In genomic region chr4:102730968-102731533, GRCh38 we compare ENCODE assay signal across 14 cellular contexts. TPM values are rescaled to one million over a fixed set of nuclear protein-coding genes. Genes with fewer than 3 reads are reported as not detected.
DNase-seq lines count a peak whose midpoint lies in the region; ATAC-seq and TF ChIP-seq lines count a peak whose summit lies in the region.
"Had no signal": no experiment of that assay in that cellular context is flagged by ENCODE, and none has a peak within 500 bp of the region (broad histone marks: within the 10 kb centered on the region; RNA-seq: fewer than 3 reads in every experiment).

No MANE protein-coding gene starts in this region.

- no TSS peak for BruUV-seq in PC-3 (replicated peaks; lab: Mats Ljungman, UMichigan)
- no TSS peak for BruUV-seq in mammary epithelial cell (replicated peaks; lab: Mats Ljungman, UMichigan)

- POLR2A ChIA-PET in PC-3 (lab: Charles Lee; ENCODE audit: unreplicated experiment), result no interaction called here

- intact Hi-C loops in activated CD4-positive, alpha-beta T cell treated with anti-CD3 and anti-CD28 coated beads, Interleukin-2, amount 10 ng/mL, durations not matched to agents 24 days and 14 days (cut with micrococcal nuclease), result no loop called here
- intact Hi-C loops in PC-3 (cut with micrococcal nuclease) (loop anchor here (10.0 kb wide), 1 partner anchor 46 kb away; no protein-coding TSS in a partner anchor), mammary epithelial cell (cut with micrococcal nuclease) (no loop called here)

- peaks cover 12% of the 10 kb centered on the region for H3K4me1 Mint-ChIP-seq in activated CD4-positive, alpha-beta T cell treated with anti-CD3 and anti-CD28 coated beads, Interleukin-2, amount 10 ng/mL, durations not matched to agents 24 days and 14 days
- peaks cover 11% of the 10 kb centered on the region for H3K4me1 Mint-ChIP-seq in type B pancreatic cell (ENCODE audit: unreplicated experiment)

- peaks cover 29% of the 10 kb centered on the region for H3K36me3 Mint-ChIP-seq in activated CD4-positive, alpha-beta T cell treated with anti-CD3 and anti-CD28 coated beads, Interleukin-2, amount 10 ng/mL, durations not matched to agents 24 days and 14 days (ENCODE audit: low read depth)
- H3K36me3 Mint-ChIP-seq in type B pancreatic cell, result peaks cover 14% of the 10 kb centered on the region

- H3K4me2 ChIP-seq in PC-3 (ENCODE audit: low read length), result no peak overlapping the region
- H3K4me2 ChIP-seq in mammary epithelial cell (ENCODE audit: insufficient read depth, low read depth, low read length), result no peak overlapping the region

- H3K4me3 ChIP-seq in PC-3 (ENCODE audit: low read length), result no peak overlapping the region
- no peak overlapping the region for H3K4me3 ChIP-seq in fibroblast of villous mesenchyme (ENCODE audit: low read depth, low read length)
- no peak overlapping the region for H3K4me3 ChIP-seq in mammary epithelial cell (replicated peaks in 1 of 3; ENCODE audit: insufficient read depth in 1 of 3, low read depth in 2 of 3, low read length in 3 of 3)
- H3K4me3 ChIP-seq: lower lobe of right lung had no signal

- H3K9me3 ChIP-seq in PC-3 (ENCODE audit: low read length) (no peaks in the 10 kb centered on the region), mammary epithelial cell (replicated peaks; ENCODE audit: insufficient read depth, low read length) (no peaks in the 10 kb centered on the region)
- H3K9me3 ChIP-seq: lower lobe of right lung had no signal

- peaks cover 9% of the 10 kb centered on the region; the same call in 1 of the 2 replicates for H3K36me3 ChIP-seq in PC-3 (ENCODE audit: low read depth, low read length)
- no peaks in the 10 kb centered on the region for H3K36me3 ChIP-seq in mammary epithelial cell (ENCODE audit: insufficient read depth, low read length)

- dilution Hi-C loops in mammary epithelial cell (cut with HindIII; ENCODE audit: low sequenced_read_pairs), result no loop called here

- no peak for ATAC-seq in PC-3
- ATAC-seq: lower lobe of right lung had no signal

- DNase-seq in activated CD4-positive, alpha-beta T cell treated with anti-CD3 and anti-CD28 coated beads, Interleukin-2, amount 10 ng/mL, durations not matched to agents 24 days and 14 days, result peak; percentile 40
- no peak for DNase-seq in activated CD4-positive, alpha-beta T cell treated with anti-CD3 and anti-CD28 coated beads, Interleukin-2, amount 50 U/mL, for 1 hour
- DNase-seq in PC-3 (no peak), fibroblast of villous mesenchyme (ENCODE audit: low read depth) (no peak), type B pancreatic cell (ENCODE audit: extremely low spot score, unreplicated experiment) (no peak), mammary epithelial cell (no peak), occipital lobe (lab: John Stamatoyannopoulos, UW) (no peak), NCI-H526 treated with DMSO at 0.1 percent for 48 hours (lab: John Stamatoyannopoulos, UW) (no peak)
- DNase-seq: lower lobe of right lung; NCI-H446 treated with DMSO at 0.1 percent for 48 hours; nucleus accumbens; SIG-M5; stimulated activated CD8-positive, alpha-beta memory T cell treated with anti-CD3 and anti-CD28 coated beads, Interleukin-4, amount 100 ng/mL, for 48 hours had no signal

- no peak overlapping the region for H3K27ac ChIP-seq in PC-3 (ENCODE audit: low read length)
- no peak overlapping the region for H3K27ac ChIP-seq in mammary epithelial cell (ENCODE audit: insufficient read depth, low read depth, low read length)
- H3K27ac ChIP-seq: lower lobe of right lung, VCaP had no signal

- H3K27me3 ChIP-seq in PC-3 (ENCODE audit: low read length) (no peaks in the 10 kb centered on the region), mammary epithelial cell (ENCODE audit: insufficient read depth, low read length) (no peaks in the 10 kb centered on the region)

- H3K9ac ChIP-seq in PC-3 (ENCODE audit: low read length), result no peak overlapping the region
- H3K9ac ChIP-seq in mammary epithelial cell (ENCODE audit: insufficient read depth, low read length), result no peak overlapping the region

- H3K4me3 Mint-ChIP-seq in activated CD4-positive, alpha-beta T cell treated with anti-CD3 and anti-CD28 coated beads, Interleukin-2, amount 10 ng/mL, durations not matched to agents 24 days and 14 days, result no peak overlapping the region
- no peak overlapping the region for H3K4me3 Mint-ChIP-seq in type B pancreatic cell

- H3F3A ChIP-seq in PC-3 (ENCODE audit: low read length, unreplicated experiment), result peaks cover 7% of the 10 kb centered on the region

- 84% methylated on average over 5 of the region's 5 CpGs for WGBS in mammary epithelial cell (ENCODE audit: low coverage, missing lambda C conversion rate)

- in situ Hi-C loops in mammary epithelial cell (cut with MboI; ENCODE audit: low sequenced_read_pairs in 2 of 2), result no loop called here

- H2AFZ ChIP-seq in PC-3 (ENCODE audit: low read length) (no peak overlapping the region), mammary epithelial cell (ENCODE audit: low read depth, low read length) (no peak overlapping the region)

- H3K4me1 ChIP-seq in PC-3 (ENCODE audit: insufficient read depth, low read length) (peaks cover 23% of the 10 kb centered on the region), mammary epithelial cell (ENCODE audit: insufficient read depth, low read length) (no peaks in the 10 kb centered on the region)

- H3K27ac Mint-ChIP-seq in activated CD4-positive, alpha-beta T cell treated with anti-CD3 and anti-CD28 coated beads, Interleukin-2, amount 10 ng/mL, durations not matched to agents 24 days and 14 days, result no peak overlapping the region
- H3K27ac Mint-ChIP-seq in type B pancreatic cell, result peak overlapping the region; percentile 53

- TF ChIP-seq CTCF in PC-3 (conservative IDR thresholded peaks at IDR 0.05; ENCODE audit: low read depth, low read length) (peak; percentile 25; the same call in 1 of the 2 replicates), fibroblast of villous mesenchyme (IDR thresholded peaks at IDR 0.05; ENCODE audit: insufficient read depth, low read depth, low read length) (peak; percentile 40), type B pancreatic cell (conservative IDR thresholded peaks at IDR 0.05) (peak; percentile 41), mammary epithelial cell (conservative IDR thresholded peaks at IDR 0.05 in 1 of 2, IDR thresholded peaks at IDR 0.05 in 1 of 2; ENCODE audit: extremely low read depth in 1 of 2, insufficient read depth in 1 of 2, low read depth in 1 of 2, low read length in 2 of 2) (peak in 1 of 2 donors; percentile 4)

- H3K79me2 ChIP-seq in PC-3 (ENCODE audit: low read length) (0 out of 2 replicates have a peak, but pooled peaks cover 10% of the 10 kb centered on the region), mammary epithelial cell (ENCODE audit: insufficient read depth, low read length) (peaks cover 12% of the 10 kb centered on the region)

- CTCF ChIA-PET in PC-3 (lab: Charles Lee), result no interaction called here
- CTCF ChIA-PET in mammary epithelial cell (lab: Charles Lee; ENCODE audit: low non-redundant PET), result interaction anchor here (0.7 kb wide), 1 partner anchor 147 kb away, joined by 7 read pairs; no protein-coding TSS in a partner anchor

- no peaks in the 10 kb centered on the region for H3K9me2 ChIP-seq in PC-3 (replicated peaks; ENCODE audit: low read length)

- H4K20me1 ChIP-seq in PC-3 (ENCODE audit: low read length) (no peaks in the 10 kb centered on the region), mammary epithelial cell (ENCODE audit: insufficient read depth, low read length) (no peaks in the 10 kb centered on the region)

- no peaks in the 10 kb centered on the region for H3K27me3 Mint-ChIP-seq in activated CD4-positive, alpha-beta T cell treated with anti-CD3 and anti-CD28 coated beads, Interleukin-2, amount 10 ng/mL, durations not matched to agents 24 days and 14 days
- no peaks in the 10 kb centered on the region for H3K27me3 Mint-ChIP-seq in type B pancreatic cell

- H3K9me3 Mint-ChIP-seq in activated CD4-positive, alpha-beta T cell treated with anti-CD3 and anti-CD28 coated beads, Interleukin-2, amount 10 ng/mL, durations not matched to agents 24 days and 14 days, result peaks cover 13% of the 10 kb centered on the region
- peaks cover 7% of the 10 kb centered on the region for H3K9me3 Mint-ChIP-seq in type B pancreatic cell

RNA-seq across cellular contexts. Expression of gene MANBA, which starts 29.7 kb away (rescaled TPM):
- total RNA-seq in activated CD4-positive, alpha-beta T cell treated with anti-CD3 and anti-CD28 coated beads, Interleukin-2, amount 10 ng/mL, durations not matched to agents 24 days and 14 days, result 8.2 and 9.4 TPM in 2 replicates
- total RNA-seq in PC-3 (2014; rRNA removed) (20.9 and 26.7 TPM in 2 replicates), fibroblast of villous mesenchyme (53.5 and 70.5 TPM in 2 replicates), type B pancreatic cell (ENCODE audit: low replicate concordance) (32.4 and 38.0 TPM in 2 replicates), mammary epithelial cell (10 to 100 TPM; 21.6 to 44.0 TPM), occipital lobe (29.9 TPM)
- 8.2 TPM for polyA plus RNA-seq in mammary epithelial cell
- polyA minus RNA-seq in mammary epithelial cell, result 20.1 TPM
